9 cellular contexts compared by ENCODE assay signal in genomic region chr12:49055978-49056754, GRCh38. TPM values are rescaled to one million over a fixed set of nuclear protein-coding genes. Genes with fewer than 3 reads are reported as not detected.
A peak's percentile ranks its signal among the peaks of the same experiment; 100 is the strongest.
DNase-seq lines count a peak whose midpoint lies in the region; ATAC-seq and TF ChIP-seq lines count a peak whose summit lies in the region.
"Had no signal": no experiment of that assay in that cellular context is flagged by ENCODE, and none has a peak within 500 bp of the region (broad histone marks: within the 10 kb centered on the region; RNA-seq: fewer than 3 reads in every experiment).

No MANE protein-coding gene starts in this region.

- 61% methylated on average over 7 of the region's 7 CpGs for WGBS in hepatocyte (ENCODE audit: low lambda C conversion rate, missing lambda C conversion rate)

- ATAC-seq in GM19351 (IDR thresholded peaks at IDR 0.05; ENCODE audit: unreplicated experiment) = peak; percentile 83
- ATAC-seq in HG03442 (IDR thresholded peaks at IDR 0.05; ENCODE audit: unreplicated experiment) = peak; percentile 59

- no peaks in the 10 kb centered on the region for H3K36me3 ChIP-seq in hepatocyte (replicated peaks; ENCODE audit: insufficient read depth, low read depth)

- H3K79me2 ChIP-seq in hepatocyte = peaks cover 71% of the 10 kb centered on the region

- H3K27ac ChIP-seq in hepatocyte = no peak overlapping the region
- H3K27ac ChIP-seq: epithelial cell of prostate had no signal

- peaks cover 30% of the 10 kb centered on the region for H3K4me1 ChIP-seq in hepatocyte (ENCODE audit: insufficient read depth)

- H3K27me3 ChIP-seq in hepatocyte = no peaks in the 10 kb centered on the region

- H3K4me2 ChIP-seq in hepatocyte = peak overlapping the region; percentile 99

- H4K20me1 ChIP-seq in hepatocyte (ENCODE audit: insufficient read depth, poor library complexity, severe bottlenecking) = peaks cover 63% of the 10 kb centered on the region

- TF ChIP-seq CTCF in hepatocyte (IDR thresholded peaks at IDR 0.05; ENCODE audit: poor library complexity) = no peak
- TF ChIP-seq CTCF in retinal pigment epithelial cell (conservative IDR thresholded peaks at IDR 0.05; ENCODE audit: low read depth, low read length) = no peak

- no peak overlapping the region for H3K4me3 ChIP-seq in hepatocyte
- H3K4me3 ChIP-seq in retinal pigment epithelial cell (ENCODE audit: low read length) = peak overlapping the region; percentile 16

- H2AFZ ChIP-seq in hepatocyte = no peak overlapping the region

- H3K9me2 ChIP-seq in hepatocyte (replicated peaks; ENCODE audit: insufficient read depth) = no peaks in the 10 kb centered on the region

- no peaks in the 10 kb centered on the region for H3K9me3 ChIP-seq in hepatocyte (ENCODE audit: low read depth)

- DNase-seq in COLO829 (ENCODE audit: low spot score) (peak; percentile 96), SKM-1 (lab: John Stamatoyannopoulos, UW; ENCODE audit: unreplicated experiment) (peak; percentile 77), astrocyte of the hippocampus (ENCODE audit: low read depth, low spot score) (peak; percentile 71), hepatocyte (ENCODE audit: low spot score) (peak; percentile 68), retinal pigment epithelial cell (ENCODE audit: low read depth) (no peak), NCI-H1048 (lab: John Stamatoyannopoulos, UW) (no peak)

RNA-seq across cellular contexts. Expression of gene KMT2D, which starts 4.4 kb away (rescaled TPM):
- total RNA-seq in hepatocyte = 18.2 and 37.3 TPM in 2 replicates
- 31.2 and 39.8 TPM in 2 replicates for polyA plus RNA-seq in hepatocyte

RNA-seq across cellular contexts. Expression of gene RHEBL1, which starts 13.6 kb away (rescaled TPM):
- 0.30 TPM in 1 of 2 replicates, not detected in the other for total RNA-seq in hepatocyte
- not detected in 2 replicates for polyA plus RNA-seq in hepatocyte

RNA-seq across cellular contexts. Expression of gene PRKAG1, which starts 37.6 kb away (rescaled TPM):
- 61.5 and 69.8 TPM in 2 replicates for total RNA-seq in hepatocyte
- polyA plus RNA-seq in hepatocyte = 39.9 and 46.0 TPM in 2 replicates

RNA-seq across cellular contexts. Expression of gene DHH, which starts 38.4 kb away (rescaled TPM):
- total RNA-seq in hepatocyte = 0.28 TPM in 1 of 2 replicates, not detected in the other
- not detected in 2 replicates for polyA plus RNA-seq in hepatocyte

RNA-seq across cellular contexts. Expression of gene LMBR1L, which starts 54.5 kb away (rescaled TPM):
- total RNA-seq in hepatocyte = 33.3 and 55.1 TPM in 2 replicates
- polyA plus RNA-seq in hepatocyte = 74.1 and 79.8 TPM in 2 replicates

Comparison
In these comparisons a context has a peak if more than half of its experiments do, and no peak if none do; other contexts are left out.
1. DNase-seq: peak in COLO829 (single experiment), SKM-1 (single experiment), astrocyte of the hippocampus (single experiment) and hepatocyte (single experiment); none in retinal pigment epithelial cell (single experiment) and NCI-H1048 (single experiment).